ENCODE assay signal across 14 cellular contexts in the genomic region with DNA sequence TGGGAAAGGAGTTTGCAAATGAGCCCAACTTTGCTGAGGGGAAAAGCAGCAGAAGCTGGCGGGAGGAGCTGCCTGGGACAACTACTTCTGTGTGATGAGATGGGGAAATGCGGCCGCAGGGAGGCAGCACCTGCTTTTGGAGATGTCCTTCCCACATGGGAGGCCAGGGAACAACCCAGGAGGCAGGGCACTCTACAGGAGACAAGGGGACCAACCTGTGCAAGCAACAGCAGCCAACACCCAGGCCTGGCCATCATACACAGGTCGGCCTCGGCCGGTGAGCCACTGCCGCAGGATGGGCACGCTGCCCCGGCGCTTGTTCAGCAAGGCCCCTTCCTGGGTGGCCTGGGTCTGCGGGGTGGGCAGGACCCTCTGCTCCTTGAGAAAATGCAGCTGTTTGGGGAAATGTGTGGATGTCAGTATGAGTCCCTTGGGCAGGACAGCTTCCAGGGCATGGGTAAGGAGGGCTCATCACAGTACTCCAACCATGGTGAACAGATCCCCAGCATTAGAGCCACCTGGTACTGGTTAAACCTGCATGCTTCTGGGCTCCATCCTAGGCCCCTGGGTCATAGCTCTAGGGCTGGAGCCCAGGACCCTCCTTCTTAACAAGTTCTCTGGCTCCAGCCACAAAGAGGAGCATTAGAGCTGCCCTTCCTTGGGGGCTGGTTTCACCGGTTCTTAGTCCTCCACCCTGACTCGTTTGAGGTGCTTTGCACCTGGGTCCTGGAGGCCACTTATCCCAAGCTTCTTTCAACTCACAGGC. TPM values are rescaled to one million over a fixed set of nuclear protein-coding genes. Genes with fewer than 3 reads are reported as not detected.
DNase-seq lines count a peak whose midpoint lies in the region; ATAC-seq and TF ChIP-seq lines count a peak whose summit lies in the region.
"Had no signal": no experiment of that assay in that cellular context is flagged by ENCODE, and none has a peak within 500 bp of the region (broad histone marks: within the 10 kb centered on the region; RNA-seq: fewer than 3 reads in every experiment).

No MANE protein-coding gene starts in this region.

- no peaks in the 10 kb centered on the region for H3K9me3 Mint-ChIP-seq in CD4-positive, alpha-beta memory T cell
- H3K9me3 Mint-ChIP-seq in activated T-cell treated with anti-CD3 and anti-CD28 coated beads, Interleukin-2, amount 50 U/mL, for 4 hours = no peaks in the 10 kb centered on the region
- H3K9me3 Mint-ChIP-seq: activated naive CD8-positive, alpha-beta T cell treated with anti-CD3 and anti-CD28 coated beads, Interleukin-2, amount 10 ng/mL, durations not matched to agents 7 days and 5 days had no signal

- no peak overlapping the region for H3K27ac Mint-ChIP-seq in CD4-positive, alpha-beta memory T cell
- H3K27ac Mint-ChIP-seq: activated naive CD8-positive, alpha-beta T cell treated with anti-CD3 and anti-CD28 coated beads, Interleukin-2, amount 10 ng/mL, durations not matched to agents 7 days and 5 days had no signal

- H3K36me3 Mint-ChIP-seq in CD4-positive, alpha-beta memory T cell = no peaks in the 10 kb centered on the region
- no peaks in the 10 kb centered on the region for H3K36me3 Mint-ChIP-seq in activated T-cell treated with anti-CD3 and anti-CD28 coated beads, Interleukin-2, amount 50 U/mL, for 4 hours (ENCODE audit: insufficient read depth)
- H3K36me3 Mint-ChIP-seq: activated naive CD8-positive, alpha-beta T cell treated with anti-CD3 and anti-CD28 coated beads, Interleukin-2, amount 10 ng/mL, durations not matched to agents 7 days and 5 days had no signal

- no peak overlapping the region for H3K4me3 ChIP-seq in LNCaP clone FGC (ENCODE audit: low read depth, low read length)
- H3K4me3 ChIP-seq in coronary artery = no peak overlapping the region
- H3K4me3 ChIP-seq in mucosa of descending colon = no peak overlapping the region
- no peak overlapping the region for H3K4me3 ChIP-seq in CD4-positive, alpha-beta memory T cell (ENCODE audit: low read length in 2 of 2)

- CTCF ChIA-PET in CD4-positive, alpha-beta memory T cell (lab: Charles Lee; ENCODE audit: partially characterized antibody) = interaction anchor here (2.0 kb wide), 1 partner anchor 16 kb away, joined by 6 read pairs; no protein-coding TSS in a partner anchor

- POLR2A ChIA-PET in CD4-positive, alpha-beta memory T cell (lab: Charles Lee; ENCODE audit: partially characterized antibody) = no interaction called here

- TF ChIP-seq CTCF in LNCaP clone FGC (IDR thresholded peaks at IDR 0.05; ENCODE audit: control insufficient read depth, extremely low read depth, insufficient read depth) = peak; percentile 35; the same call in 1 of the 2 replicates
- no peak for TF ChIP-seq CTCF in coronary artery (IDR thresholded peaks at IDR 0.05)
- TF ChIP-seq CTCF in mucosa of descending colon (IDR thresholded peaks at IDR 0.05) = no peak

- peaks cover 0 to 4% (median 2%) of the 10 kb centered on the region in 4 donors for H3K4me1 Mint-ChIP-seq in CD4-positive, alpha-beta memory T cell
- H3K4me1 Mint-ChIP-seq in activated T-cell treated with anti-CD3 and anti-CD28 coated beads, Interleukin-2, amount 50 U/mL, for 4 hours (ENCODE audit: low read depth) = peaks cover 2% of the 10 kb centered on the region

- H3K4me1 ChIP-seq in mucosa of descending colon (ENCODE audit: low read depth) = no peaks in the 10 kb centered on the region
- H3K4me1 ChIP-seq in CD4-positive, alpha-beta memory T cell (ENCODE audit: insufficient read depth, low read length) = no peaks in the 10 kb centered on the region

- no peak overlapping the region for H3K4me3 Mint-ChIP-seq in CD4-positive, alpha-beta memory T cell
- no peak overlapping the region for H3K4me3 Mint-ChIP-seq in activated T-cell treated with anti-CD3 and anti-CD28 coated beads, Interleukin-2, amount 50 U/mL, for 4 hours
- H3K4me3 Mint-ChIP-seq: activated naive CD8-positive, alpha-beta T cell treated with anti-CD3 and anti-CD28 coated beads, Interleukin-2, amount 10 ng/mL, durations not matched to agents 7 days and 5 days had no signal

- no peaks in the 10 kb centered on the region for H3K36me3 ChIP-seq in mucosa of descending colon (ENCODE audit: low read depth)
- no peaks in the 10 kb centered on the region for H3K36me3 ChIP-seq in CD4-positive, alpha-beta memory T cell (ENCODE audit: insufficient read depth, low read length)
- H3K36me3 ChIP-seq: neutrophil had no signal

- intact Hi-C loops in mucosa of descending colon (cut with DNase I, micrococcal nuclease) = no loop called here
- intact Hi-C loops in CD4-positive, alpha-beta memory T cell (cut with micrococcal nuclease) = no loop called here

- peak; percentile 40 for DNase-seq in NCI-H82 (lab: John Stamatoyannopoulos, UW)
- DNase-seq in NCI-H82 treated with DMSO at 0.1 percent for 48 hours (lab: John Stamatoyannopoulos, UW; ENCODE audit: unreplicated experiment) = no peak
- no peak for DNase-seq in LNCaP clone FGC (ENCODE audit: low read depth)
- peak; percentile 69 for DNase-seq in coronary artery (ENCODE audit: low spot score)
- peak in 2 of 3 donors; percentile 22 to 35 for DNase-seq in mucosa of descending colon
- no peak for DNase-seq in CD4-positive, alpha-beta memory T cell
- no peak for DNase-seq in activated T-cell treated with anti-CD3 and anti-CD28 coated beads, Interleukin-2, amount 50 U/mL, for 4 hours
- DNase-seq: activated CD4-positive, alpha-beta T cell treated with anti-CD3 and anti-CD28 coated beads for 48 hours; activated naive CD8-positive, alpha-beta T cell treated with anti-CD3 and anti-CD28 coated beads, Interleukin-2, amount 10 ng/mL, durations not matched to agents 7 days and 5 days; NCI-H2029; RPMI8226 had no signal

- H3K27me3 Mint-ChIP-seq in CD4-positive, alpha-beta memory T cell = peaks cover 7 to 13% of the 10 kb centered on the region in 2 donors
- peaks cover 25% of the 10 kb centered on the region for H3K27me3 Mint-ChIP-seq in activated T-cell treated with anti-CD3 and anti-CD28 coated beads, Interleukin-2, amount 50 U/mL, for 4 hours (ENCODE audit: low read depth)

- H3K27ac ChIP-seq in coronary artery = no peak overlapping the region
- no peak overlapping the region for H3K27ac ChIP-seq in CD4-positive, alpha-beta memory T cell (ENCODE audit: low read depth, low read length)
- H3K27ac ChIP-seq: neutrophil had no signal

- no peaks in the 10 kb centered on the region for H3K9me3 ChIP-seq in mucosa of descending colon
- H3K9me3 ChIP-seq in CD4-positive, alpha-beta memory T cell (ENCODE audit: control insufficient read depth in 1 of 2, low read length in 2 of 2) = no peaks in the 10 kb centered on the region
- H3K9me3 ChIP-seq: neutrophil had no signal

- ATAC-seq in mucosa of descending colon = peak; percentile 11
- ATAC-seq in HG03175 (IDR thresholded peaks at IDR 0.05; ENCODE audit: unreplicated experiment) = no peak
- no peak for ATAC-seq in activated T-cell treated with anti-CD3 and anti-CD28 coated beads, Interleukin-2, amount 50 U/mL, for 4 hours

- no peaks in the 10 kb centered on the region for H3K27me3 ChIP-seq in CD4-positive, alpha-beta memory T cell (ENCODE audit: insufficient read depth, low read length)

RNA-seq across cellular contexts. Expression of gene EPB42, which starts 11.6 kb away (rescaled TPM):
- total RNA-seq in mucosa of descending colon = not detected
- not detected for total RNA-seq in CD4-positive, alpha-beta memory T cell
- not detected for polyA plus RNA-seq in CD4-positive, alpha-beta memory T cell
- not detected for total RNA-seq in activated T-cell treated with anti-CD3 and anti-CD28 coated beads, Interleukin-2, amount 50 U/mL, for 4 hours
- total RNA-seq: A673; activated naive CD8-positive, alpha-beta T cell treated with anti-CD3 and anti-CD28 coated beads, Interleukin-2, amount 10 ng/mL, durations not matched to agents 7 days and 5 days had no signal

RNA-seq across cellular contexts. Expression of gene CCNDBP1, which starts 24.0 kb away (rescaled TPM):
- 10 to 100 TPM; 45.5 to 75.2 (median 54.6) TPM for total RNA-seq in mucosa of descending colon
- total RNA-seq in CD4-positive, alpha-beta memory T cell = 100 to 1,000 TPM; 127 to 128 TPM
- polyA plus RNA-seq in CD4-positive, alpha-beta memory T cell = 100 to 1,000 TPM; 185 to 262 TPM
- total RNA-seq in activated T-cell treated with anti-CD3 and anti-CD28 coated beads, Interleukin-2, amount 50 U/mL, for 4 hours = 10 to 100 TPM; 34.9 to 35.9 (median 35.5) TPM

RNA-seq across cellular contexts. Expression of gene TGM5, which starts 57.5 kb away (rescaled TPM):
- not detected for total RNA-seq in mucosa of descending colon
- total RNA-seq in CD4-positive, alpha-beta memory T cell = not detected
- polyA plus RNA-seq in CD4-positive, alpha-beta memory T cell = not detected
- not detected for total RNA-seq in activated T-cell treated with anti-CD3 and anti-CD28 coated beads, Interleukin-2, amount 50 U/mL, for 4 hours
- total RNA-seq: A673 had no signal

Comparison
In these comparisons a context has a peak if more than half of its experiments do, and no peak if none do; other contexts are left out.
1. DNase-seq: peak in NCI-H82 (single experiment), coronary artery (single experiment) and mucosa of descending colon (2 of 3); none in NCI-H82 treated with DMSO at 0.1 percent for 48 hours (single experiment), LNCaP clone FGC (single experiment), CD4-positive, alpha-beta memory T cell (0 of 5) and activated T-cell treated with anti-CD3 and anti-CD28 coated beads, Interleukin-2, amount 50 U/mL, for 4 hours (single experiment).